Comparison of ENCODE assay signal across 17 cellular contexts in the genomic region with DNA sequence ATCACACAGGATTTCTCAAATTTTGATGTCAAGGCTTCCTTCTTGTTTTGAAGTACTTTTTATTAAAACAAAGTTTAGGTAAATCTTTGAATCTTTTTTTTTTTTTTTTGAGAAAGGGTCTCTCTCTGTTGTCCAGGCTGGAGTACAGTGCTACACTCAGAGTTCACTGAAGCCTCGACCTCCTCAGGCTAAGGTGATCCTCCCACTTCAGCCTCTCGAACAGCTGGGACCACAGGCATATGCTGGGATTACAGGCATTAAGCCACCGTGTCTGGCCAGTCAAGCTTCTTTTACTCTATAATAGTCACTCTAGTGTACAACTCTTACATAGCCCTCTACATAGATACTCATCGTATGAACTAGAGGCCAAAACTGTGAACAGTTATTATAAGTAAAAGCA. TPM values are rescaled to one million over a fixed set of nuclear protein-coding genes. Genes with fewer than 3 reads are reported as not detected.
DNase-seq lines count a peak whose midpoint lies in the region; ATAC-seq, FAIRE-seq and TF ChIP-seq lines count a peak whose summit lies in the region.
"Had no signal": no experiment of that assay in that cellular context is flagged by ENCODE, and none has a peak within 500 bp of the region (broad histone marks: within the 10 kb centered on the region; RNA-seq: fewer than 3 reads in every experiment).

No MANE protein-coding gene starts in this region.

- intact Hi-C loops in HepG2 (cut with micrococcal nuclease; ENCODE audit: unreplicated experiment): loop anchor here (10.0 kb wide), 2 partner anchors 59 to 141 kb away; no protein-coding TSS in a partner anchor
- intact Hi-C loops in right lobe of liver (cut with DNase I): no loop called here
- intact Hi-C loops in K562 (cut with micrococcal nuclease): no loop called here
- intact Hi-C loops in CD8-positive, alpha-beta T cell (cut with DNase I, micrococcal nuclease): loop anchor here (10.0 kb wide), 3 partner anchors 321 to 1001 kb away; partner anchors contain the start of genes CCAR1 (in 1 of the 2) and DDX50 (in 1 of the 2)

- 63% methylated on average over 4 of the region's 4 CpGs for WGBS in HepG2 (ENCODE audit: low lambda C conversion rate)
- 84% methylated on average over 4 of the region's 4 CpGs for WGBS in right lobe of liver (ENCODE audit: insufficient coverage, low coverage, low lambda C conversion rate, missing lambda C conversion rate)
- WGBS in K562 (ENCODE audit: insufficient coverage, low coverage, missing lambda C conversion rate): 54% methylated on average over 4 of the region's 4 CpGs

- H3K9me3 ChIP-seq in HepG2 (ENCODE audit: low read length) (no peaks in the 10 kb centered on the region), right lobe of liver (no peaks in the 10 kb centered on the region), K562 (replicated peaks; ENCODE audit: control insufficient read depth, insufficient read depth, low read depth, low read length) (no peaks in the 10 kb centered on the region)
- no peaks in the 10 kb centered on the region for H3K9me3 ChIP-seq in CD8-positive, alpha-beta T cell (ENCODE audit: low read length)
- H3K9me3 ChIP-seq: Caco-2 had no signal

- TF ChIP-seq EP300 in HepG2 (IDR thresholded peaks at IDR 0.05; ENCODE audit: low read depth in 2 of 2, low read length in 2 of 2) (no peak), HepG2 (CRISPR knock-in tag; IDR thresholded peaks at IDR 0.05; ENCODE audit: borderline replicate concordance) (no peak), K562 (IDR thresholded peaks at IDR 0.05; ENCODE audit: low read length) (no peak)

- TF ChIP-seq CTCF in HepG2 (CRISPR knock-in tag; IDR thresholded peaks at IDR 0.05) (no peak), right lobe of liver (IDR thresholded peaks at IDR 0.05) (no peak), K562 (IDR thresholded peaks at IDR 0.05 in 2 of 3, conservative IDR thresholded peaks at IDR 0.05 in 1 of 3; ENCODE audit: insufficient read depth in 2 of 3, low read depth in 1 of 3, low read length in 3 of 3) (no peak)
- TF ChIP-seq CTCF in CD8-positive, alpha-beta T cell (IDR thresholded peaks at IDR 0.05): no peak

- ATAC-seq in HepG2 (no peak), right lobe of liver (no peak), K562 (no peak)
- no peak for ATAC-seq in CD8-positive, alpha-beta T cell
- ATAC-seq: GM12878, GM23338 had no signal

- no peak overlapping the region for H3K4me3 Mint-ChIP-seq in CD8-positive, alpha-beta T cell
- H3K4me3 Mint-ChIP-seq: B cell, GM23338 had no signal

- H2AFZ ChIP-seq in HepG2 (ENCODE audit: low read length) (no peak overlapping the region), K562 (ENCODE audit: low read depth, low read length) (no peak overlapping the region)
- H2AFZ ChIP-seq: GM23338 had no signal

- peaks cover 22% of the 10 kb centered on the region for H3K36me3 Mint-ChIP-seq in CD8-positive, alpha-beta T cell

- no peak for TF ChIP-seq RAD21 in HepG2 (CRISPR knock-in tag; IDR thresholded peaks at IDR 0.05)
- no peak for TF ChIP-seq RAD21 in K562 (CRISPR knock-in tag; conservative IDR thresholded peaks at IDR 0.05 in 1 of 2, IDR thresholded peaks at IDR 0.05 in 1 of 2)

- H3K27ac ChIP-seq in HepG2 (ENCODE audit: extremely low read length, insufficient read depth, low read length) (peak overlapping the region; percentile 87), right lobe of liver (no peak overlapping the region), K562 (ENCODE audit: extremely low read depth, low read depth, low read length) (no peak overlapping the region)
- no peak overlapping the region for H3K27ac ChIP-seq in CD8-positive, alpha-beta T cell (ENCODE audit: low read depth, low read length)
- H3K27ac ChIP-seq: C4-2B had no signal

- in situ Hi-C loops in HepG2 (cut with HindIII; ENCODE audit: extremely low pct_ligation_motif_present, low pct_unique_long_range_greater_than_20kb) (no loop called here), K562 (cut with MboI) (no loop called here)

- H4K20me1 ChIP-seq in HepG2 (ENCODE audit: insufficient read depth, low read length) (peaks cover 6% of the 10 kb centered on the region), K562 (replicated peaks; ENCODE audit: control insufficient read depth, insufficient read depth, low read length) (peaks cover 14% of the 10 kb centered on the region)

- CTCF ChIA-PET in HepG2 (lab: Yijun Ruan, JAX; ENCODE audit: low intra/inter-chr PET ratio, low total read pairs) (no interaction called here), K562 (lab: Yijun Ruan, JAX; ENCODE audit: low intra/inter-chr PET ratio) (no interaction called here)
- CTCF ChIA-PET in CD8-positive, alpha-beta T cell (lab: Charles Lee): no interaction called here

- no peak for FAIRE-seq in HepG2 (lab: Jason Lieb, UNC)
- FAIRE-seq in K562 (lab: Jason Lieb, UNC): no peak
- FAIRE-seq: GM12878, GM18507 had no signal

- H3K36me3 ChIP-seq in HepG2 (replicated peaks in 1 of 2; ENCODE audit: control insufficient read depth in 1 of 2, insufficient read depth in 2 of 2, low read length in 2 of 2) (peaks cover 2 to 7% of the 10 kb centered on the region in 2 experiments; a peak in 4 of 5 replicates), right lobe of liver (peaks cover 0 to 23% (median 0%) of the 10 kb centered on the region in 4 donors), K562 (ENCODE audit: control insufficient read depth, insufficient read depth, low read length) (peaks cover 28% of the 10 kb centered on the region; the same call in 2 of the 3 replicates)
- H3K36me3 ChIP-seq in CD8-positive, alpha-beta T cell (ENCODE audit: insufficient read depth, low read length): no peaks in the 10 kb centered on the region

- DNase-seq in HepG2 (ENCODE audit: low spot score) (peak; percentile 1), right lobe of liver (no peak), NCI-H82 treated with DMSO at 0.1 percent for 48 hours (lab: John Stamatoyannopoulos, UW; ENCODE audit: unreplicated experiment) (peak; percentile 32), K562 (ENCODE audit: extremely low read depth in 1 of 4, low spot score in 3 of 4) (peak in 1 of 4 experiments; percentile 27), C1 segment of cervical spinal cord (lab: John Stamatoyannopoulos, UW) (no peak), NCI-H1092 treated with DMSO at 0.1 percent for 48 hours (lab: John Stamatoyannopoulos, UW) (no peak)
- no peak for DNase-seq in CD8-positive, alpha-beta T cell
- DNase-seq in activated CD4-positive, alpha-beta T cell treated with anti-CD3 and anti-CD28 coated beads for 48 hours: no peak
- DNase-seq: Caco-2; CD8-positive, alpha-beta memory T cell; DMS79; H7 had no signal

- H3K9ac ChIP-seq in HepG2 (ENCODE audit: insufficient read depth, low read depth, low read length): no peak overlapping the region
- H3K9ac ChIP-seq in K562 (ENCODE audit: insufficient read depth in 1 of 2, low read depth in 2 of 2, low read length in 2 of 2): no peak overlapping the region

- H3K4me2 ChIP-seq in HepG2 (ENCODE audit: low read depth, low read length) (peak overlapping the region; percentile 57), K562 (ENCODE audit: insufficient read depth, low read length) (no peak overlapping the region)
- H3K4me2 ChIP-seq: GM23338 had no signal

- no peak overlapping the region for H3K27ac Mint-ChIP-seq in CD8-positive, alpha-beta T cell
- H3K27ac Mint-ChIP-seq: B cell; CD8-positive, alpha-beta memory T cell; GM23338 had no signal

- no peaks in the 10 kb centered on the region for H3K9me1 ChIP-seq in K562 (ENCODE audit: control insufficient read depth, insufficient read depth, low read length)

- peaks cover 41% of the 10 kb centered on the region for H3K79me2 ChIP-seq in HepG2 (ENCODE audit: insufficient read depth, low read length)
- H3K79me2 ChIP-seq in K562 (ENCODE audit: control insufficient read depth, insufficient read depth, low read length): peaks cover 45% of the 10 kb centered on the region

- H3K27me3 ChIP-seq in HepG2 (ENCODE audit: control insufficient read depth in 1 of 2, insufficient read depth in 2 of 2, low read length in 2 of 2) (no peaks in the 10 kb centered on the region; a peak in 1 of 5 replicates), right lobe of liver (no peaks in the 10 kb centered on the region), K562 (ENCODE audit: control insufficient read depth in 2 of 2, insufficient read depth in 2 of 2, low read length in 2 of 2) (no peaks in the 10 kb centered on the region)
- no peaks in the 10 kb centered on the region for H3K27me3 ChIP-seq in CD8-positive, alpha-beta T cell (ENCODE audit: insufficient read depth, low read length)

- TF ChIP-seq POLR2A in HepG2 (IDR thresholded peaks at IDR 0.05; ENCODE audit: insufficient read depth in 1 of 2, low read depth in 2 of 2, low read length in 2 of 2) (no peak), right lobe of liver (IDR thresholded peaks at IDR 0.05) (no peak), K562 (conservative IDR thresholded peaks at IDR 0.05) (no peak)

- peaks cover 19% of the 10 kb centered on the region for H3K4me1 Mint-ChIP-seq in CD8-positive, alpha-beta T cell (ENCODE audit: low read depth)

- H3K4me1 ChIP-seq in HepG2 (ENCODE audit: insufficient read depth, low read length) (peaks cover 24% of the 10 kb centered on the region), right lobe of liver (no peaks in the 10 kb centered on the region), K562 (replicated peaks in 1 of 2; ENCODE audit: control insufficient read depth in 2 of 2, insufficient read depth in 2 of 2, low read length in 2 of 2) (peaks cover 14 to 25% of the 10 kb centered on the region in 2 experiments; a peak in 4 of 5 replicates)
- H3K4me1 ChIP-seq in CD8-positive, alpha-beta T cell (ENCODE audit: insufficient read depth, low read length): peaks cover 10% of the 10 kb centered on the region

- no peaks in the 10 kb centered on the region for H3K27me3 Mint-ChIP-seq in CD8-positive, alpha-beta T cell (ENCODE audit: low read depth)
- H3K27me3 Mint-ChIP-seq: B cell; CD8-positive, alpha-beta memory T cell had no signal

- H3K9me3 Mint-ChIP-seq in CD8-positive, alpha-beta T cell: no peaks in the 10 kb centered on the region
- H3K9me3 Mint-ChIP-seq: CD8-positive, alpha-beta memory T cell; GM23338 had no signal

- POLR2A ChIA-PET in HepG2 (lab: Yijun Ruan, JAX) (interaction anchor here (1.2 kb wide), 1 partner anchor 12 kb away, joined by 4 read pairs; no protein-coding TSS in a partner anchor), K562 (lab: Yijun Ruan, JAX) (interaction anchor here (1.7 kb wide), 1 partner anchor 193 kb away, joined by 4 read pairs; no protein-coding TSS in a partner anchor)
- POLR2A ChIA-PET in CD8-positive, alpha-beta T cell (lab: Charles Lee): no interaction called here

- BruUV-seq in HepG2 (replicated peaks; lab: Mats Ljungman, UMichigan) (no TSS peak), K562 (replicated peaks; lab: Mats Ljungman, UMichigan) (no TSS peak)

- H3K4me3 ChIP-seq in HepG2 (replicated peaks in 1 of 3; ENCODE audit: insufficient read depth in 1 of 3, low read depth in 2 of 3, low read length in 3 of 3) (peak overlapping the region in 1 of 3 experiments; percentile 98; a peak in 1 of 6 replicates), right lobe of liver (no peak overlapping the region), K562 (no peak overlapping the region)
- no peak overlapping the region for H3K4me3 ChIP-seq in CD8-positive, alpha-beta T cell (ENCODE audit: low read depth, low read length)
- H3K4me3 ChIP-seq: GM12878, GM23338 had no signal

RNA-seq across cellular contexts. Expression of gene RUFY2, which starts 3.4 kb away (rescaled TPM):
- total RNA-seq in HepG2 (2016; rRNA removed; fragmentation: Illumina TruSeq; extraction: Trizol) (10.5 and 16.1 TPM in 2 replicates), right lobe of liver (1 to 10 TPM; 4.7 to 9.0 (median 5.6) TPM), K562 (2014; rRNA removed) (9.7 and 15.6 TPM in 2 replicates), K562 (2014; rRNA removed; fragmentation: Illumina TruSeq; extraction: Trizol) (20.1 and 21.4 TPM in 2 replicates), K562 (2015; rRNA removed; fragmentation: Illumina TruSeq; extraction: Trizol) (18.8 and 19.3 TPM in 2 replicates), K562 (2021) (12.6 and 12.8 TPM in 2 replicates)
- total RNA-seq in HepG2 (2016; cell fraction: cytosol; rRNA removed; fragmentation: Illumina TruSeq; extraction: Trizol; ENCODE audit: low read depth): 28.3 and 28.9 TPM in 2 replicates
- total RNA-seq in HepG2 (2016; cell fraction: insoluble cytoplasmic fraction; rRNA removed; fragmentation: Illumina TruSeq; extraction: Trizol): 10.9 and 15.6 TPM in 2 replicates
- total RNA-seq in HepG2 (2016; cell fraction: membrane; rRNA removed; fragmentation: Illumina TruSeq; extraction: Trizol): 18.9 and 23.9 TPM in 2 replicates
- total RNA-seq in HepG2 (2016; cell fraction: nucleus; rRNA removed; fragmentation: Illumina TruSeq; extraction: Trizol): 31.1 and 32.9 TPM in 2 replicates
- polyA plus RNA-seq in HepG2 (2011; rRNA removed) (6.9 and 10.1 TPM in 2 replicates), K562 (2011; rRNA removed) (12.9 and 13.7 TPM in 2 replicates), K562 (2014; fragmentation: Illumina TruSeq; extraction: Trizol) (10.4 and 12.4 TPM in 2 replicates), K562 (2014; fragmentation: Nextera tagmentation; extraction: Ambion mirVana) (1 to 10 TPM; 3.7 to 4.5 TPM), K562 (2014; rRNA removed) (11.2 and 14.0 TPM in 2 replicates)
- polyA plus RNA-seq in HepG2 (2011; cell fraction: cytosol; rRNA removed): 1.8 and 2.9 TPM in 2 replicates
- 8.8 and 11.0 TPM in 2 replicates for polyA plus RNA-seq in HepG2 (2011; cell fraction: nucleus; rRNA removed)
- polyA plus RNA-seq in HepG2 (2012): 3.1 and 5.3 TPM in 2 replicates
- 0.92 and 1.1 TPM in 2 replicates for polyA plus RNA-seq in HepG2 (2016; cell fraction: cytosol; fragmentation: Illumina TruSeq; extraction: Trizol; ENCODE audit: low read depth)
- polyA plus RNA-seq in HepG2 (2016; cell fraction: insoluble cytoplasmic fraction; fragmentation: Illumina TruSeq; extraction: Trizol; ENCODE audit: low read depth): 8.2 and 8.4 TPM in 2 replicates
- 1.9 and 2.2 TPM in 2 replicates for polyA plus RNA-seq in HepG2 (2016; cell fraction: membrane; fragmentation: Illumina TruSeq; extraction: Trizol; ENCODE audit: low read depth)
- polyA plus RNA-seq in HepG2 (2016; cell fraction: nucleus; fragmentation: Illumina TruSeq; extraction: Trizol; ENCODE audit: insufficient read depth, low read depth): 34.2 and 35.6 TPM in 2 replicates
- 3.9 and 6.3 TPM in 2 replicates for polyA minus RNA-seq in HepG2 (2011; rRNA and poly(A)+ RNA removed; ENCODE audit: low replicate concordance)
- 4.6 and 4.7 TPM in 2 replicates for polyA minus RNA-seq in HepG2 (2011; cell fraction: cytosol; rRNA and poly(A)+ RNA removed)
- 43.3 and 55.6 TPM in 2 replicates for polyA minus RNA-seq in HepG2 (2011; cell fraction: nucleus; rRNA and poly(A)+ RNA removed)
- total RNA-seq in K562 (2011; cell fraction: chromatin; rRNA removed; ENCODE audit: low replicate concordance): 59.1 and 171 TPM in 2 replicates
- 30.0 and 35.0 TPM in 2 replicates for total RNA-seq in K562 (2011; cell fraction: nucleolus; rRNA removed)
- 64.8 and 100 TPM in 2 replicates for total RNA-seq in K562 (2011; cell fraction: nucleoplasm; rRNA removed)
- polyA plus RNA-seq in K562 (2011; cell fraction: cytosol; rRNA removed): 1.8 and 4.6 TPM in 2 replicates
- 17.8 and 21.6 TPM in 2 replicates for polyA plus RNA-seq in K562 (2011; cell fraction: nucleus; rRNA removed)
- polyA plus RNA-seq in K562 (2012): 6.3 and 9.6 TPM in 2 replicates
- polyA minus RNA-seq in K562 (2011; rRNA and poly(A)+ RNA removed): 27.9 and 29.2 TPM in 2 replicates
- polyA minus RNA-seq in K562 (2011; cell fraction: cytosol; rRNA and poly(A)+ RNA removed): 4.1 and 9.7 TPM in 2 replicates
- polyA minus RNA-seq in K562 (2011; cell fraction: nucleus; rRNA and poly(A)+ RNA removed): 30.6 and 44.4 TPM in 2 replicates
- total RNA-seq in CD8-positive, alpha-beta T cell: 10 to 100 TPM; 11.7 to 13.7 TPM

Comparison
In these comparisons a context has a peak if more than half of its experiments do, and no peak if none do; other contexts are left out.
1. DNase-seq: peak in HepG2 (single experiment) and NCI-H82 treated with DMSO at 0.1 percent for 48 hours (single experiment); none in right lobe of liver (0 of 3), CD8-positive, alpha-beta T cell (0 of 7), C1 segment of cervical spinal cord (0 of 14), activated CD4-positive, alpha-beta T cell treated with anti-CD3 and anti-CD28 coated beads for 48 hours (single experiment) and NCI-H1092 treated with DMSO at 0.1 percent for 48 hours (single experiment).
2. intact Hi-C loops: an anchor here in HepG2 (10.0 kb wide) and CD8-positive, alpha-beta T cell (10.0 kb wide); none called in right lobe of liver and K562.
3. Of the 241 proteins assayed by ChIP-seq in both HepG2 and K562: peak only in HepG2: none; only in K562: none; in both: ZNF121; in neither: 239; mixed calls (peak in some experiments, not most) for 1.